9 cellular contexts compared by ENCODE assay signal in genomic region chr5:66440202-66440680, GRCh38.
DNase-seq lines count a peak whose midpoint lies in the region; ATAC-seq and TF ChIP-seq lines count a peak whose summit lies in the region.
"Had no signal": no experiment of that assay in that cellular context is flagged by ENCODE, and none has a peak within 500 bp of the region (broad histone marks: within the 10 kb centered on the region; RNA-seq: fewer than 3 reads in every experiment).

No MANE protein-coding gene starts in this region.

- no peaks in the 10 kb centered on the region for H4K20me1 ChIP-seq in neural progenitor cell (ENCODE audit: low read depth)

- H3K4me3 ChIP-seq in astrocyte of the cerebellum (ENCODE audit: low read depth, low read length) = no peak overlapping the region
- H3K4me3 ChIP-seq in neural progenitor cell = no peak overlapping the region
- H3K4me3 ChIP-seq: SJSA1 had no signal

- H3K4me2 ChIP-seq in neural progenitor cell = no peak overlapping the region

- H3F3A ChIP-seq in neural progenitor cell (ENCODE audit: low read depth) = no peaks in the 10 kb centered on the region

- in situ Hi-C loops in GM13976 (cut with MboI; ENCODE audit: low sequenced_read_pairs, unreplicated experiment) (no loop called here), astrocyte of the cerebellum (cut with HindIII; ENCODE audit: low sequenced_read_pairs) (no loop called here)

- no peak overlapping the region for H3K9ac ChIP-seq in neural progenitor cell

- H3K9me3 Mint-ChIP-seq in neural progenitor cell = no peaks in the 10 kb centered on the region
- H3K9me3 Mint-ChIP-seq in activated T-helper 2 cell treated with anti-CD3 and anti-CD28 coated beads, Interferon-gamma antibody, Interleukin-2, Interleukin-4, amounts not matched to agents 10 μg/mL and 5 μg/mL and 100 μg/mL, durations not matched to agents 14 hours and 24 hours and 36 hours = no peaks in the 10 kb centered on the region

- H3K27me3 Mint-ChIP-seq in neural progenitor cell (ENCODE audit: insufficient read depth, low read depth) = peaks cover 2% of the 10 kb centered on the region
- H3K27me3 Mint-ChIP-seq in activated T-helper 2 cell treated with anti-CD3 and anti-CD28 coated beads, Interferon-gamma antibody, Interleukin-2, Interleukin-4, amounts not matched to agents 10 μg/mL and 5 μg/mL and 100 μg/mL, durations not matched to agents 14 hours and 24 hours and 36 hours (ENCODE audit: low read depth) = peaks cover 3% of the 10 kb centered on the region

- H2AFZ ChIP-seq in neural progenitor cell (replicated peaks) = peak overlapping the region; percentile 63

- intact Hi-C loops in activated T-helper 2 cell treated with anti-CD3 and anti-CD28 coated beads, Interferon-gamma antibody, Interleukin-2, Interleukin-4, amounts not matched to agents 10 μg/mL and 5 μg/mL and 100 μg/mL, durations not matched to agents 14 hours and 24 hours and 36 hours (cut with micrococcal nuclease) = no loop called here

- H3K9me3 ChIP-seq in neural progenitor cell (ENCODE audit: low read depth) = no peaks in the 10 kb centered on the region
- H3K9me3 ChIP-seq: SJSA1 had no signal

- ATAC-seq in HG02938 (IDR thresholded peaks at IDR 0.05; ENCODE audit: unreplicated experiment) = peak; percentile 48
- ATAC-seq in GM19328 (IDR thresholded peaks at IDR 0.05; ENCODE audit: unreplicated experiment) = no peak

- H3K4me1 ChIP-seq in neural progenitor cell = no peaks in the 10 kb centered on the region
- H3K4me1 ChIP-seq: SJSA1 had no signal

- no peak overlapping the region for H3K27ac ChIP-seq in neural progenitor cell
- H3K27ac ChIP-seq: SJSA1 had no signal

- peaks cover 12% of the 10 kb centered on the region for H3K4me1 Mint-ChIP-seq in neural progenitor cell
- H3K4me1 Mint-ChIP-seq in activated T-helper 2 cell treated with anti-CD3 and anti-CD28 coated beads, Interferon-gamma antibody, Interleukin-2, Interleukin-4, amounts not matched to agents 10 μg/mL and 5 μg/mL and 100 μg/mL, durations not matched to agents 14 hours and 24 hours and 36 hours (ENCODE audit: low read depth) = peaks cover 7% of the 10 kb centered on the region

- H3K27me3 ChIP-seq in neural progenitor cell = no peaks in the 10 kb centered on the region
- H3K27me3 ChIP-seq: SJSA1 had no signal

- H3K36me3 Mint-ChIP-seq in neural progenitor cell = no peaks in the 10 kb centered on the region
- H3K36me3 Mint-ChIP-seq in activated T-helper 2 cell treated with anti-CD3 and anti-CD28 coated beads, Interferon-gamma antibody, Interleukin-2, Interleukin-4, amounts not matched to agents 10 μg/mL and 5 μg/mL and 100 μg/mL, durations not matched to agents 14 hours and 24 hours and 36 hours (ENCODE audit: low read depth) = no peaks in the 10 kb centered on the region

- no peak overlapping the region for H3K4me3 Mint-ChIP-seq in neural progenitor cell
- no peak overlapping the region for H3K4me3 Mint-ChIP-seq in activated T-helper 2 cell treated with anti-CD3 and anti-CD28 coated beads, Interferon-gamma antibody, Interleukin-2, Interleukin-4, amounts not matched to agents 10 μg/mL and 5 μg/mL and 100 μg/mL, durations not matched to agents 14 hours and 24 hours and 36 hours (ENCODE audit: low read depth)

- DNase-seq in GM13976 (ENCODE audit: low spot score) = peak; percentile 22
- peak; percentile 35 for DNase-seq in astrocyte of the cerebellum (ENCODE audit: low read depth)
- DNase-seq in neural progenitor cell (ENCODE audit: low spot score) = no peak
- DNase-seq in GM19238 (ENCODE audit: insufficient read length, low spot score) = no peak
- DNase-seq in NCI-H526 (lab: John Stamatoyannopoulos, UW) = no peak
- no peak for DNase-seq in activated T-helper 2 cell treated with anti-CD3 and anti-CD28 coated beads, Interferon-gamma antibody, Interleukin-2, Interleukin-4, amounts not matched to agents 10 μg/mL and 5 μg/mL and 100 μg/mL, durations not matched to agents 14 hours and 24 hours and 36 hours (ENCODE audit: low spot score)

- H3K79me2 ChIP-seq in neural progenitor cell (ENCODE audit: low read depth) = no peaks in the 10 kb centered on the region

- TF ChIP-seq CTCF in GM13976 (IDR thresholded peaks at IDR 0.05; ENCODE audit: borderline replicate concordance, control extremely low read depth, extremely low read depth, insufficient read depth, missing control alignments) = no peak
- no peak for TF ChIP-seq CTCF in astrocyte of the cerebellum (IDR thresholded peaks at IDR 0.05; ENCODE audit: low read depth, low read length, missing control alignments)
- no peak for TF ChIP-seq CTCF in neural progenitor cell (IDR thresholded peaks at IDR 0.05)

- H3K27ac Mint-ChIP-seq in neural progenitor cell = no peak overlapping the region
- H3K27ac Mint-ChIP-seq in activated T-helper 2 cell treated with anti-CD3 and anti-CD28 coated beads, Interferon-gamma antibody, Interleukin-2, Interleukin-4, amounts not matched to agents 10 μg/mL and 5 μg/mL and 100 μg/mL, durations not matched to agents 14 hours and 24 hours and 36 hours = no peak overlapping the region

- H3K36me3 ChIP-seq in neural progenitor cell = no peaks in the 10 kb centered on the region
- H3K36me3 ChIP-seq: SJSA1 had no signal

Comparison
In these comparisons a context has a peak if more than half of its experiments do, and no peak if none do; other contexts are left out.
1. DNase-seq: peak in GM13976 (single experiment) and astrocyte of the cerebellum (single experiment); none in neural progenitor cell (single experiment), GM19238 (single experiment), NCI-H526 (0 of 2) and activated T-helper 2 cell treated with anti-CD3 and anti-CD28 coated beads, Interferon-gamma antibody, Interleukin-2, Interleukin-4, amounts not matched to agents 10 μg/mL and 5 μg/mL and 100 μg/mL, durations not matched to agents 14 hours and 24 hours and 36 hours (single experiment).